ENCODE assay signal across 8 cellular contexts in genomic region chr17:13114601-13115024, GRCh38.
DNase-seq lines count a peak whose midpoint lies in the region; ATAC-seq and TF ChIP-seq lines count a peak whose summit lies in the region.

No MANE protein-coding gene starts in this region.

- H3K27ac ChIP-seq in right atrium auricular region = no peak overlapping the region
- no peak overlapping the region for H3K27ac ChIP-seq in hepatocyte
- no peak overlapping the region for H3K27ac ChIP-seq in suprapubic skin

- POLR2A ChIA-PET in activated B cell treated with CpG ODN at 0.5 μM for 24 hours (lab: Charles Lee) = no interaction called here

- H3K36me3 Mint-ChIP-seq in activated B cell treated with CpG ODN at 0.5 μM for 24 hours (ENCODE audit: low read depth) = no peaks in the 10 kb centered on the region

- H3K27me3 ChIP-seq in right atrium auricular region (no peaks in the 10 kb centered on the region), hepatocyte (no peaks in the 10 kb centered on the region), suprapubic skin (peaks cover 2% of the 10 kb centered on the region)

- H3K4me3 ChIP-seq in right atrium auricular region (no peak overlapping the region), hepatocyte (no peak overlapping the region), suprapubic skin (no peak overlapping the region)

- H3K36me3 ChIP-seq in right atrium auricular region (no peaks in the 10 kb centered on the region), hepatocyte (replicated peaks; ENCODE audit: insufficient read depth, low read depth) (no peaks in the 10 kb centered on the region), suprapubic skin (no peaks in the 10 kb centered on the region)

- no peak for DNase-seq in Right ventricle myocardium superior
- DNase-seq in right atrium auricular region (ENCODE audit: low spot score) = no peak
- DNase-seq in M059J (ENCODE audit: low read depth) = peak; percentile 54
- DNase-seq in activated B cell treated with CpG ODN at 0.5 μM for 24 hours = no peak
- peak; percentile 85 for DNase-seq in hepatocyte (ENCODE audit: low spot score)
- DNase-seq in suprapubic skin (ENCODE audit: low spot score in 2 of 2) = no peak
- DNase-seq in NCI-H1694 treated with DMSO at 0.1 percent for 48 hours (lab: John Stamatoyannopoulos, UW) = no peak

- no peak for TF ChIP-seq POLR2A in suprapubic skin (IDR thresholded peaks at IDR 0.05)

- no peaks in the 10 kb centered on the region for H3K9me2 ChIP-seq in hepatocyte (replicated peaks; ENCODE audit: insufficient read depth)

- H3K79me2 ChIP-seq in hepatocyte = no peaks in the 10 kb centered on the region

- peak overlapping the region; percentile 65 for H2AFZ ChIP-seq in hepatocyte

- no peaks in the 10 kb centered on the region for H4K20me1 ChIP-seq in hepatocyte (ENCODE audit: insufficient read depth, poor library complexity, severe bottlenecking)

- H3K27ac Mint-ChIP-seq in activated B cell treated with CpG ODN at 0.5 μM for 24 hours = no peak overlapping the region

- H3K4me1 ChIP-seq in right atrium auricular region (no peaks in the 10 kb centered on the region), hepatocyte (ENCODE audit: insufficient read depth) (no peaks in the 10 kb centered on the region), suprapubic skin (peaks cover 3% of the 10 kb centered on the region)

- peaks cover 9% of the 10 kb centered on the region for H3K27me3 Mint-ChIP-seq in activated B cell treated with CpG ODN at 0.5 μM for 24 hours

- H3K4me2 ChIP-seq in hepatocyte = peak overlapping the region; percentile 77

- ATAC-seq in Right ventricle myocardium superior (ENCODE audit: poor library complexity) (peak; percentile 85), activated B cell treated with CpG ODN at 0.5 μM for 24 hours (ENCODE audit: low read depth) (no peak), HG02981 (IDR thresholded peaks at IDR 0.05; ENCODE audit: unreplicated experiment) (no peak)

- TF ChIP-seq EP300 in suprapubic skin (IDR thresholded peaks at IDR 0.05) = no peak

- intact Hi-C loops in Right ventricle myocardium superior (cut with DNase I) = no loop called here
- intact Hi-C loops in activated B cell treated with CpG ODN at 0.5 μM for 24 hours (cut with micrococcal nuclease) = no loop called here

- H3K4me1 Mint-ChIP-seq in activated B cell treated with CpG ODN at 0.5 μM for 24 hours = no peaks in the 10 kb centered on the region

- no peaks in the 10 kb centered on the region for H3K9me3 Mint-ChIP-seq in activated B cell treated with CpG ODN at 0.5 μM for 24 hours

- CTCF ChIA-PET in activated B cell treated with CpG ODN at 0.5 μM for 24 hours (lab: Charles Lee) = no interaction called here

- 11% methylated on average over 16 of the region's 16 CpGs for WGBS in hepatocyte (ENCODE audit: low lambda C conversion rate, missing lambda C conversion rate)
- 12% methylated on average over 11 of the region's 16 CpGs for WGBS in suprapubic skin

- peak overlapping the region; percentile 21 for H3K4me3 Mint-ChIP-seq in activated B cell treated with CpG ODN at 0.5 μM for 24 hours

- H3K9me3 ChIP-seq in right atrium auricular region (no peaks in the 10 kb centered on the region), hepatocyte (ENCODE audit: low read depth) (no peaks in the 10 kb centered on the region), suprapubic skin (no peaks in the 10 kb centered on the region)

- TF ChIP-seq CTCF in right atrium auricular region (IDR thresholded peaks at IDR 0.05) = peak in 1 of 2 donors; percentile 63
- no peak for TF ChIP-seq CTCF in activated B cell treated with CpG ODN at 0.5 μM for 24 hours (IDR thresholded peaks at IDR 0.05)
- peak; percentile 85 for TF ChIP-seq CTCF in hepatocyte (IDR thresholded peaks at IDR 0.05; ENCODE audit: poor library complexity)
- peak; percentile 13 to 64 for TF ChIP-seq CTCF in suprapubic skin (IDR thresholded peaks at IDR 0.05)

Comparison
In these comparisons a context has a peak if more than half of its experiments do, and no peak if none do; other contexts are left out.
1. DNase-seq: peak in M059J (single experiment) and hepatocyte (single experiment); none in Right ventricle myocardium superior (single experiment), right atrium auricular region (single experiment), activated B cell treated with CpG ODN at 0.5 μM for 24 hours (single experiment), suprapubic skin (0 of 2) and NCI-H1694 treated with DMSO at 0.1 percent for 48 hours (single experiment).